In the genomic region with DNA sequence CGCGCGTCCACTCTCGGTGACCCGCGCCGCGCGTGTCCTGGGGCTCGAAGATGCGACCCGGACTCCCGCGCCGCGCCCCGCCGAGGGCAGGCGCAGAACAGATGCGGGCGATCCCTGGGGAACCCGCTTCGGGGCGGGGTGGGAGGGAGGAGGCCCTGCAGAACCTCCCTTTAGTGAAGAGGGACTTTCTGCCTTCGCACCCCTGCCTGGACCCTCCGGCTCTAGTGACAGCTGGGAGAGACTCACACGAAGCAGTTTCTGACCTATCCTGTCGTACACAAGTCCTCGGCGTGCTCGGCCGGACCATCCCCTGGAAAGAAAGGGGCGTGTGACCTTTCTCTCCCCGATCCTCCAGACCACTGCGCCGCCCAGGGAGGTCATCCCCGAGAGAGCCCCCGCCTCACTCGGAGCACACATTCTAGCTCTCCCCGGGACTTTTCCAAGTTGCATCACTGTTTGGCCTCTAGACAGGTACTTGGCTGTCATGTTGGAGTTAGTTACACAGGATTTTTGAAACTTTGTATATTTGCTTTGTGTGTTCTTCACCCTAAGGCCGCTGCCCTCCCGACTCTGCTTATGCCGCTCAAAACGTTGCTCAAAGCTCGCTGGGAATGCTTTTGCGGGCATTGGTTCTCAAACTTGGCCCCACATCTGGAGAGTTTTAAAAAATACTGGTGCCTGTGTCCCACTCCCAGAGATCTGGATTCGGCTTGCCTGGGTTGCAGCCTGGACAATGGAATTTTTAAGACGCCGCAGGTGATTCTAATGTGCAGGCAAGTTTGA, we compare ENCODE assay signal across 8 cellular contexts. TPM values are rescaled to one million over a fixed set of nuclear protein-coding genes. Genes with fewer than 3 reads are reported as not detected.
A peak's percentile ranks its signal among the peaks of the same experiment; 100 is the strongest.
DNase-seq lines count a peak whose midpoint lies in the region; ATAC-seq, FAIRE-seq and TF ChIP-seq lines count a peak whose summit lies in the region.

No MANE protein-coding gene starts in this region.

- DNase-seq in activated T-cell treated with anti-CD3 and anti-CD28 coated beads, Interleukin-2, amount 50 U/mL, for 24 hours, result no peak
- no peak for DNase-seq in activated T-cell treated with anti-CD3 and anti-CD28 coated beads, Interleukin-2, amount 50 U/mL, for 1 hour
- peak; percentile 58 to 77 (median 67) for DNase-seq in body of pancreas
- DNase-seq in kidney epithelial cell (ENCODE audit: low read depth), result no peak
- no peak for DNase-seq in stomach
- DNase-seq in GOT3 (lab: John Stamatoyannopoulos, UW), result no peak
- DNase-seq in HPDE6-E6E7 (ENCODE audit: extremely low spot score), result no peak
- DNase-seq in GM12892 (ENCODE audit: insufficient read length), result no peak

- H3K4me1 ChIP-seq in body of pancreas, result peaks cover 44% of the 10 kb centered on the region
- H3K4me1 ChIP-seq in stomach, result peaks cover 18 to 45% (median 34%) of the 10 kb centered on the region in 4 donors

- 1 to 4% methylated on average over 23 to 34 of the region's 49 CpGs for WGBS in body of pancreas, 2 donors
- WGBS in stomach, 5 donors, result 4 to 9% (median 5%) methylated on average over 21 to 49 of the region's 49 CpGs

- peak; percentile 69 for ATAC-seq in body of pancreas

- H3K27ac ChIP-seq in body of pancreas (peak overlapping the region; percentile 69 to 86 (median 79)), stomach (peak overlapping the region; percentile 80 to 86 (median 82))

- TF ChIP-seq CTCF in body of pancreas (IDR thresholded peaks at IDR 0.05) (no peak), kidney epithelial cell (IDR thresholded peaks at IDR 0.05; ENCODE audit: insufficient read depth, low read length, poor library complexity, severe bottlenecking) (no peak), stomach (IDR thresholded peaks at IDR 0.05) (no peak)

- no peaks in the 10 kb centered on the region for H3K36me3 ChIP-seq in body of pancreas (replicated peaks in 1 of 2; ENCODE audit: insufficient read depth in 1 of 2, low read depth in 2 of 2)
- no peaks in the 10 kb centered on the region for H3K36me3 ChIP-seq in kidney epithelial cell (ENCODE audit: control insufficient read depth, insufficient read depth, low read length)
- H3K36me3 ChIP-seq in stomach, result no peaks in the 10 kb centered on the region

- no peak for FAIRE-seq in GM12892 (lab: Jason Lieb, UNC)

- no peaks in the 10 kb centered on the region for H3K27me3 ChIP-seq in body of pancreas
- no peaks in the 10 kb centered on the region for H3K27me3 ChIP-seq in kidney epithelial cell (ENCODE audit: control insufficient read depth, insufficient read depth, low read length)
- peaks cover 0 to 29% (median 4%) of the 10 kb centered on the region in 3 donors for H3K27me3 ChIP-seq in stomach

- H3K9me3 Mint-ChIP-seq in activated T-cell treated with anti-CD3 and anti-CD28 coated beads, Interleukin-2, amount 50 U/mL, for 24 hours, result no peaks in the 10 kb centered on the region

- H3K36me3 Mint-ChIP-seq in activated T-cell treated with anti-CD3 and anti-CD28 coated beads, Interleukin-2, amount 50 U/mL, for 24 hours (ENCODE audit: low read depth), result no peaks in the 10 kb centered on the region

- H3K27me3 Mint-ChIP-seq in activated T-cell treated with anti-CD3 and anti-CD28 coated beads, Interleukin-2, amount 50 U/mL, for 24 hours, result peaks cover 78% of the 10 kb centered on the region

- H3K4me3 ChIP-seq in body of pancreas (peak overlapping the region; percentile 44 to 65), kidney epithelial cell (ENCODE audit: low read depth, low read length) (peak overlapping the region; percentile 74), stomach (peak overlapping the region; percentile 70 to 88 (median 75))

- TF ChIP-seq EP300 in stomach (IDR thresholded peaks at IDR 0.05), result no peak

- intact Hi-C loops in body of pancreas (cut with DNase I), result no loop called here
- intact Hi-C loops in stomach (cut with DNase I; ENCODE audit: low total_unique reads), result no loop called here

- H3K4me1 Mint-ChIP-seq in activated T-cell treated with anti-CD3 and anti-CD28 coated beads, Interleukin-2, amount 50 U/mL, for 24 hours (ENCODE audit: low read depth), result peaks cover 11% of the 10 kb centered on the region

- no peak overlapping the region for H3K27ac Mint-ChIP-seq in activated T-cell treated with anti-CD3 and anti-CD28 coated beads, Interleukin-2, amount 50 U/mL, for 24 hours

- no peaks in the 10 kb centered on the region for H3K9me3 ChIP-seq in body of pancreas
- H3K9me3 ChIP-seq in stomach, result no peaks in the 10 kb centered on the region

- H3K4me3 Mint-ChIP-seq in activated T-cell treated with anti-CD3 and anti-CD28 coated beads, Interleukin-2, amount 50 U/mL, for 24 hours, result peak overlapping the region; percentile 47

- TF ChIP-seq POLR2A in body of pancreas (IDR thresholded peaks at IDR 0.05) (peak in 2 of 3 donors; percentile 65 to 67), stomach (IDR thresholded peaks at IDR 0.05) (no peak), GM12892 (IDR thresholded peaks at IDR 0.05; ENCODE audit: low read depth, low read length) (no peak)

RNA-seq across cellular contexts. Expression of a gene that starts 0.6 kb away (rescaled TPM):
- total RNA-seq in body of pancreas, result 10 to 100 TPM; 24.7 to 30.6 TPM
- 2.1 and 2.8 TPM in 2 replicates for total RNA-seq in kidney epithelial cell
- total RNA-seq in stomach, result 10 to 100 TPM in 4 of 5 donors, under 1 TPM in 1; 0.29 to 36.2 (median 29.3) TPM
- polyA plus RNA-seq in stomach, result 10 to 100 TPM in 1 of 3 donors, 1 to 10 TPM in 2; 4.9 to 16.4 (median 8.2) TPM
- polyA plus RNA-seq in GM12892 (2012; ENCODE audit: missing spikeins), result 0.04 TPM

Comparison
In these comparisons a context has a peak if more than half of its experiments do, and no peak if none do; other contexts are left out.
1. DNase-seq: peak in body of pancreas (4 of 4); none in activated T-cell treated with anti-CD3 and anti-CD28 coated beads, Interleukin-2, amount 50 U/mL, for 24 hours (single experiment), activated T-cell treated with anti-CD3 and anti-CD28 coated beads, Interleukin-2, amount 50 U/mL, for 1 hour (single experiment), kidney epithelial cell (single experiment), stomach (single experiment), GOT3 (single experiment), HPDE6-E6E7 (single experiment) and GM12892 (single experiment).
2. POLR2A ChIP-seq: peak in body of pancreas (2 of 3); none in stomach (0 of 4) and GM12892 (single experiment).
3. Peak in every context shown above with its lines, with median percentiles within 50 percentile points of each other: H3K4me3 ChIP-seq.